Comparison of ENCODE assay signal across 9 cellular contexts in the genomic region with DNA sequence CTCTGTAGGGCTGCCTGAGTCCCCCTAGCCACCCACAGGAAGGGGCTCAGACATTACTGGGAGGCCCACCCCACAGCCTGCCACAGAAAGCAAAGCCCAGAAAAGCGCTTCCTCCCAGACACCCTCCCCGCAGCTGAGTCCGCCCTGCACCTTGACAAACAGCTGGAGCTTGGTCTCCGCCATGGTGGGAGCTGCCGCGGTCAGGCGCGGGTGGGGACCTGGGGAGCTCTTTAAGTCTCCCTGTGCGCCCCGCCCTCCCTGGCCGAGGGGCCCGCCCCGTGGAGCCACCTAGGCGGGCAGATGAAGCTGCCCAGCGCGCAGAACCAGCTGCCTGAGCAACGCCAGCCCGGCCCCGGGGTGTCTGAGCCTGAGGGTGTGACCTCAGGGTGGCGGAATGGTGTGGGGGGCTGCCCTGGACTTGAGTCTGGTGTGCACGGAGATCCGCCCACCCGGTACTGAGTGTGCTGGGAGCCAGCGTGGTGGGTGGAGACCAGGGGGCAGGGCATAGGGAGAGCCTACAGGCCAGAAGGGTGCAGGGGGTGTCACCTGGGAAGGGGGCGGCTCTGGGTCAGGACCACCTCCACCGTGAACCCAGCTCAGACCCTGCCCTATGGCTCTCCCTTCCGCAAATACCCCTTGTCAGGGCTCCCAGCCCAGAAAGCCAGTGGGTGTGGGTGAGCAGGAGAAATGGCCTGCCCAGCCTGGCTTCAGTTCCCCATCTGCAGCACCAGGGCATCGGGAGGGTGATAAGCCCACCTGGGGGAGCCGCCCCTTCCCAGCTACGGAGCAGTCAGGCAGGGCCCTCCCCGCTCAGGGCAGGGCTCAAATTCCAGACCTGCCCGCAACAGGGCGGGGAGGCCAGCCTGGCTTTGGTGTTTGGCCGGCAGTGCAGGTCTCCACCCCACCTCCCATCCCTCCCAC. TPM values are rescaled to one million over a fixed set of nuclear protein-coding genes. Genes with fewer than 3 reads are reported as not detected.
DNase-seq lines count a peak whose midpoint lies in the region; ATAC-seq lines count a peak whose summit lies in the region.
"Had no signal": no experiment of that assay in that cellular context is flagged by ENCODE, and none has a peak within 500 bp of the region (broad histone marks: within the 10 kb centered on the region; RNA-seq: fewer than 3 reads in every experiment).

A gene with protein sequence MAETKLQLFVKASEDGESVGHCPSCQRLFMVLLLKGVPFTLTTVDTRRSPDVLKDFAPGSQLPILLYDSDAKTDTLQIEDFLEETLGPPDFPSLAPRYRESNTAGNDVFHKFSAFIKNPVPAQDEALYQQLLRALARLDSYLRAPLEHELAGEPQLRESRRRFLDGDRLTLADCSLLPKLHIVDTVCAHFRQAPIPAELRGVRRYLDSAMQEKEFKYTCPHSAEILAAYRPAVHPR (minus strand): TSS at position 208 of the 921 bp plus-strand sequence. CDS start 25 bp downstream, at position 183.

- DNase-seq in left cardiac atrium (no peak), Right ventricle myocardium inferior (ENCODE audit: missing footprints) (no peak), epithelial cell of prostate (ENCODE audit: low read depth, low spot score) (no peak), amygdala (lab: John Stamatoyannopoulos, UW) (no peak), glomerular visceral epithelial cell (ENCODE audit: extremely low spot score) (no peak), HCEC 1CT (no peak)
- DNase-seq in activated CD4-positive, alpha-beta T cell treated with anti-CD3 and anti-CD28 coated beads for 48 hours = peak; percentile 34
- peak; percentile 51 for DNase-seq in stimulated activated CD4-positive, alpha-beta T cell treated with anti-CD3 and anti-CD28 coated beads, Interleukin-15, amount 100 ng/mL, for 24 hours

- intact Hi-C loops in left cardiac atrium (cut with DNase I) (loop anchor here in 1 of 2 donors (10.0 kb wide), 1 partner anchor 52 kb away; a partner anchor contains a TSS), Right ventricle myocardium inferior (cut with DNase I) (no loop called here)

- ATAC-seq in left cardiac atrium (peak; percentile 5 to 16), Right ventricle myocardium inferior (no peak)
- ATAC-seq: body of pancreas had no signal

- peak within 1 kb of the TSS; percentile 12 for H3K27ac ChIP-seq in epithelial cell of prostate
- H3K27ac ChIP-seq: body of pancreas had no signal

RNA-seq across cellular contexts. Expression of the gene that starts here (rescaled TPM):
- 1 to 10 TPM; 2.6 to 8.5 TPM for total RNA-seq in left cardiac atrium
- 1.1 TPM for total RNA-seq in Right ventricle myocardium inferior

Comparison
In these comparisons a context has a peak if more than half of its experiments do, and no peak if none do; other contexts are left out.
1. DNase-seq: peak in activated CD4-positive, alpha-beta T cell treated with anti-CD3 and anti-CD28 coated beads for 48 hours (single experiment) and stimulated activated CD4-positive, alpha-beta T cell treated with anti-CD3 and anti-CD28 coated beads, Interleukin-15, amount 100 ng/mL, for 24 hours (single experiment); none in left cardiac atrium (single experiment), Right ventricle myocardium inferior (single experiment), epithelial cell of prostate (single experiment), amygdala (0 of 56), glomerular visceral epithelial cell (single experiment) and HCEC 1CT (single experiment).